8 cellular contexts compared by ENCODE assay signal in the genomic region with DNA sequence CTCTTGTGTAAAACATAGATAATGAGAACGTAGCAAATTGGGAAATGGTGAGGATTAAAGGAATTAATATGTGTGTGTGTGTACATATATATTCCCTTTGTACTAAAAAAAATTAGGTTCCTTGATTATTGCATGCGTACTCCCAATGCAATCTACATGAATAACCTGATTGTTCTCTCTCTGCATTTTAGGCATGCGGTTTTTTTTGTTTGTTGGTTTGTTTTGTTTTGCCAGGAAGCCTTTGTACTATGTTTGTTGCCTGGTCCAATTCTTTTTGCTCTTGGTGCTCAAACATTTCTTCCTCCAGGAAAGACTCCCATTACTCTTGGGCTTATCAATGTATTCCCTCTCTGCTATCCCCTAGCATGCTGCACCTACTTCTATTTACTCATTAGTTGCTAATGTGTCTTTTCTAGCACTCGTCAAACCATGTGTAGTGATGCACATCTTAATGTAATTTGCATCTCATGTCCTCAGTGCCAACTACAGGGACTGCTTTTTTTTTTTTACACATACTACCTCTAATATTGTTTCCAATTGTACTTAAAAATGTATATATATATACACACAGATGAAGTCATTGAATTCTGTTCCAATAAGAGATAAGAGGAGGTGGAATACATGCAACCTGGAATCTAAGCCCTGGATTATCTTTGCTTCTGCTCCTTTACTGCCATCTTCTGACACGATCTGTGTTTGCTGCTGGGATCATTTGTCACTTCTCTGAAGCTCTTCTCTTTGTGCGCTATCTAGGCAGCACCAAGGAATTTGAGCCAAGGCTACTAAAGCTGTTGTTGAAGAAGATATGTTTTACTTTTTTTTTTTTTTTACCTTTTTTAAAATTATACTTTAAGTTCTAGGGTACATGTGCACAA.
DNase-seq lines count a peak whose midpoint lies in the region; ATAC-seq and TF ChIP-seq lines count a peak whose summit lies in the region.

No MANE protein-coding gene starts in this region.

- no peak overlapping the region for H3K4me3 ChIP-seq in coronary artery

- DNase-seq in GM10266 (ENCODE audit: extremely low spot score): no peak
- DNase-seq in activated B cell treated with CpG ODN at 0.5 μM for 24 hours: no peak
- DNase-seq in myocyte (ENCODE audit: low read depth): peak; percentile 6
- no peak for DNase-seq in NCI-H2081 treated with DMSO at 0.1 percent for 48 hours (lab: John Stamatoyannopoulos, UW)
- no peak for DNase-seq in NK-92 (lab: John Stamatoyannopoulos, UW; ENCODE audit: unreplicated experiment)
- no peak for DNase-seq in coronary artery (ENCODE audit: low spot score)

- TF ChIP-seq CTCF in GM10266 (IDR thresholded peaks at IDR 0.05; ENCODE audit: control insufficient read depth, insufficient read depth, low read depth, missing control alignments): peak; percentile 51
- TF ChIP-seq CTCF in activated B cell treated with CpG ODN at 0.5 μM for 24 hours (IDR thresholded peaks at IDR 0.05): no peak
- no peak for TF ChIP-seq CTCF in coronary artery (IDR thresholded peaks at IDR 0.05)

- no peak overlapping the region for H3K4me3 Mint-ChIP-seq in activated B cell treated with CpG ODN at 0.5 μM for 24 hours

- no peaks in the 10 kb centered on the region for H3K9me3 Mint-ChIP-seq in activated B cell treated with CpG ODN at 0.5 μM for 24 hours

- CTCF ChIA-PET in activated B cell treated with CpG ODN at 0.5 μM for 24 hours (lab: Charles Lee): interaction anchor here (0.6 to 5.2 kb wide), 3 partner anchors 48 to 152 kb away, joined by 3 to 86 read pairs (median 4); no protein-coding TSS in a partner anchor

- H3K27ac Mint-ChIP-seq in activated B cell treated with CpG ODN at 0.5 μM for 24 hours: no peak overlapping the region

- ATAC-seq in HG02642 (IDR thresholded peaks at IDR 0.05; ENCODE audit: poor library complexity, unreplicated experiment) (peak; percentile 66), activated B cell treated with CpG ODN at 0.5 μM for 24 hours (ENCODE audit: low read depth) (peak; percentile 37), HG03460 (IDR thresholded peaks at IDR 0.05; ENCODE audit: unreplicated experiment) (no peak)

- H3K36me3 Mint-ChIP-seq in activated B cell treated with CpG ODN at 0.5 μM for 24 hours (ENCODE audit: low read depth): no peaks in the 10 kb centered on the region

- no peaks in the 10 kb centered on the region for H3K27me3 Mint-ChIP-seq in activated B cell treated with CpG ODN at 0.5 μM for 24 hours

- POLR2A ChIA-PET in activated B cell treated with CpG ODN at 0.5 μM for 24 hours (lab: Charles Lee): no interaction called here

- no peak overlapping the region for H3K27ac ChIP-seq in coronary artery

- peaks cover 20% of the 10 kb centered on the region for H3K4me1 Mint-ChIP-seq in activated B cell treated with CpG ODN at 0.5 μM for 24 hours

- intact Hi-C loops in activated B cell treated with CpG ODN at 0.5 μM for 24 hours (cut with micrococcal nuclease): loop anchor here (1.0 to 10.0 kb wide), 3 partner anchors 92 to 152 kb away; no protein-coding TSS in a partner anchor
